ENCODE assay signal across 1 cellular context in genomic region chr22:38187413-38188212, GRCh38.
TF ChIP-seq lines count a peak whose summit lies in the region.

No MANE protein-coding gene starts in this region.

TF ChIP-seq in liver, 16 proteins besides CTCF, POLR2A, EP300 and RAD21 (continued from another document):
- TF ChIP-seq ZBTB33 (IDR thresholded peaks at IDR 0.05): peak; percentile 88
- TF ChIP-seq SP1 (IDR thresholded peaks at IDR 0.05): peak; percentile 90
